Comparison of ENCODE assay signal across 8 cellular contexts in genomic region chr10:71963351-71963755, GRCh38. TPM values are rescaled to one million over a fixed set of nuclear protein-coding genes. Genes with fewer than 3 reads are reported as not detected.
A peak's percentile ranks its signal among the peaks of the same experiment; 100 is the strongest.
DNase-seq lines count a peak whose midpoint lies in the region; ATAC-seq, FAIRE-seq and TF ChIP-seq lines count a peak whose summit lies in the region.

No MANE protein-coding gene starts in this region.

- peak overlapping the region; percentile 77 for H3K4me3 ChIP-seq in A549

- ATAC-seq in A549 (no peak), left colon (no peak), GM18867 (IDR thresholded peaks at IDR 0.05; ENCODE audit: unreplicated experiment) (no peak)
- no peak for ATAC-seq in naive thymus-derived CD8-positive, alpha-beta T cell

- no peaks in the 10 kb centered on the region for H3K9me3 ChIP-seq in A549

- no peak for TF ChIP-seq RAD21 in A549 (conservative IDR thresholded peaks at IDR 0.05 in 1 of 2, IDR thresholded peaks at IDR 0.05 in 1 of 2)

- H3K4me2 ChIP-seq in A549, result peak overlapping the region; percentile 97

- CTCF ChIA-PET in A549 (lab: Yijun Ruan, JAX), result interaction anchor here (0.7 to 10.8 kb wide), 9 partner anchors 8 to 85 kb away, joined by 3 to 101 read pairs (median 4); no protein-coding TSS in a partner anchor
- CTCF ChIA-PET in RWPE1 (lab: Yijun Ruan, JAX), result interaction anchor here (0.7 to 1.5 kb wide), 4 partner anchors 8 to 67 kb away, joined by 3 to 5 read pairs (median 4); no protein-coding TSS in a partner anchor

- no peak for FAIRE-seq in A549 (lab: Jason Lieb, UNC)

- peaks cover 20 to 57% (median 47%) of the 10 kb centered on the region in 5 donors for H3K27me3 Mint-ChIP-seq in naive thymus-derived CD8-positive, alpha-beta T cell

- H3K9me3 Mint-ChIP-seq in naive thymus-derived CD8-positive, alpha-beta T cell, result peaks cover 0 to 4% (median 0%) of the 10 kb centered on the region in 9 donors

- H3K4me3 Mint-ChIP-seq in naive thymus-derived CD8-positive, alpha-beta T cell, result peak overlapping the region; percentile 22 to 74 (median 48)

- TF ChIP-seq POLR2A in A549 (IDR thresholded peaks at IDR 0.05; ENCODE audit: low read length), result no peak

- peaks cover 4 to 12% (median 9%) of the 10 kb centered on the region in 4 donors for H3K4me1 Mint-ChIP-seq in naive thymus-derived CD8-positive, alpha-beta T cell

- POLR2A ChIA-PET in A549 (lab: Yijun Ruan, JAX) (interaction anchor here (1.0 to 1.7 kb wide), 3 partner anchors 8 to 43 kb away, joined by 3 to 16 read pairs (median 3); no protein-coding TSS in a partner anchor), RWPE1 (lab: Yijun Ruan, JAX; ENCODE audit: low non-redundant PET) (no interaction called here)
- POLR2A ChIA-PET in naive thymus-derived CD8-positive, alpha-beta T cell (lab: Charles Lee), result no interaction called here

- peaks cover 34% of the 10 kb centered on the region for H3K4me1 ChIP-seq in A549

- 87% methylated on average over 19 of the region's 20 CpGs for WGBS in A549 (ENCODE audit: missing lambda C conversion rate)

- DNase-seq in A549 (ENCODE audit: low read depth in 1 of 2, low spot score in 1 of 2) (no peak), RWPE1 (ENCODE audit: low spot score) (no peak), fibroblast of peridontal ligament (ENCODE audit: extremely low read depth) (peak; percentile 47), GM13977 (ENCODE audit: low spot score) (no peak), left colon (no peak), epidermal melanocyte (ENCODE audit: insufficient read length, low spot score) (no peak)
- DNase-seq in naive thymus-derived CD8-positive, alpha-beta T cell, result no peak

- peak overlapping the region in 1 of 10 donors; percentile 18 for H3K27ac Mint-ChIP-seq in naive thymus-derived CD8-positive, alpha-beta T cell

- peak overlapping the region; percentile 92 to 98 for H3K27ac ChIP-seq in A549
- H3K27ac ChIP-seq in RWPE1, result peak overlapping the region; percentile 93

- no peak for TF ChIP-seq CTCF in A549 (IDR thresholded peaks at IDR 0.05)
- no peak for TF ChIP-seq CTCF in RWPE1 (conservative IDR thresholded peaks at IDR 0.05; ENCODE audit: low read depth)
- no peak for TF ChIP-seq CTCF in GM13977 (IDR thresholded peaks at IDR 0.05; ENCODE audit: extremely low read depth, insufficient read depth, missing control alignments)

- TF ChIP-seq EP300 in A549 (IDR thresholded peaks at IDR 0.05), result no peak

- intact Hi-C loops in left colon (cut with DNase I, micrococcal nuclease), result no loop called here

- no peaks in the 10 kb centered on the region for H3K36me3 Mint-ChIP-seq in naive thymus-derived CD8-positive, alpha-beta T cell

- in situ Hi-C loops in GM13977 (cut with MboI; ENCODE audit: low pct_unique_long_range_greater_than_20kb, low sequenced_read_pairs, unreplicated experiment), result no loop called here

TF ChIP-seq in A549, 52 proteins besides CTCF, POLR2A, EP300 and RAD21:
- no peak for TF ChIP-seq MAFK (IDR thresholded peaks at IDR 0.05; ENCODE audit: partially characterized antibody)
- no peak for TF ChIP-seq JUNB (IDR thresholded peaks at IDR 0.05)

RNA-seq across cellular contexts. Expression of gene CHST3, which starts 0.8 kb away (rescaled TPM):
- polyA plus RNA-seq in A549 (2011; rRNA removed) (12.8 and 13.8 TPM in 2 replicates), A549 (2017; fragmentation: RNase III; extraction: RNeasy Plus Mini Kit Qiagen cat#74134 plus additional on column Dnase treatment) (20.3 to 23.1 TPM (median 21.7 TPM) in 3 replicates)
- 8.7 and 12.5 TPM in 2 replicates for polyA plus RNA-seq in A549 (2012; cell fraction: cytosol; rRNA removed)
- 18.6 and 20.9 TPM in 2 replicates for polyA plus RNA-seq in A549 (2012; cell fraction: nucleus; rRNA removed)
- polyA minus RNA-seq in A549 (2011; rRNA and poly(A)+ RNA removed), result 19.1 and 21.1 TPM in 2 replicates
- not detected for total RNA-seq in naive thymus-derived CD8-positive, alpha-beta T cell
- not detected for polyA plus RNA-seq in naive thymus-derived CD8-positive, alpha-beta T cell
- total RNA-seq in left colon, result 1 to 10 TPM; 1.1 to 2.7 TPM
